In the genomic region with DNA sequence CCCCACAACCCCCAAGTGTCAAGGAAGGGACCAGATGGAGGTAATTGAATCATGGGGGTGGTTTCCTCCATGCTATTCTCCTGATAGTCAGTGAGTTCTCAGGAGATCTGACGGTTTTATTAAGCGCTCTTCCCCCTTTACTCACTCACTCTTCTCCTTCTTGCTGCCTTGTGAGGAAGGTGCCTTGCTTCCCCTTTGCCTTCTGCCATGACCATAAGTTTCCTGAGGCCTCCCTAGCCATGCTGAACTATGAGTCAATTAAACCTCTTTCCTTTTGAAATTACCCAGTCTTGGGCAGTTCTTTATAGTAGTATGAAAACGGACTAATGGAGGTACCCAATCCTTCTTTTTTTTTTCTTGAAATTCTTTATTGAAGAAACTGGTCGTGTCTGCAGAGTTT, we compare ENCODE assay signal across 14 cellular contexts. TPM values are rescaled to one million over a fixed set of nuclear protein-coding genes. Genes with fewer than 3 reads are reported as not detected.
DNase-seq lines count a peak whose midpoint lies in the region; ATAC-seq, FAIRE-seq and TF ChIP-seq lines count a peak whose summit lies in the region.
"Had no signal": no experiment of that assay in that cellular context is flagged by ENCODE, and none has a peak within 500 bp of the region (broad histone marks: within the 10 kb centered on the region; RNA-seq: fewer than 3 reads in every experiment).

No MANE protein-coding gene starts in this region.

- TF ChIP-seq EP300 in K562 (IDR thresholded peaks at IDR 0.05; ENCODE audit: low read length) (no peak), stomach (IDR thresholded peaks at IDR 0.05) (no peak)

- intact Hi-C loops in K562 (cut with micrococcal nuclease) = loop anchor here (10.0 kb wide), 1 partner anchor 189 kb away; no protein-coding TSS in a partner anchor
- intact Hi-C loops in stomach (cut with DNase I; ENCODE audit: low total_unique reads) = no loop called here

- peaks cover 4 to 6% of the 10 kb centered on the region in 2 experiments; a peak in 3 of 5 replicates for H3K4me1 ChIP-seq in K562 (replicated peaks in 1 of 2; ENCODE audit: control insufficient read depth in 2 of 2, insufficient read depth in 2 of 2, low read length in 2 of 2)
- H3K4me1 ChIP-seq in stomach = peaks cover 0 to 46% (median 34%) of the 10 kb centered on the region in 4 donors

- TF ChIP-seq RAD21 in K562 (CRISPR knock-in tag; conservative IDR thresholded peaks at IDR 0.05 in 1 of 2, IDR thresholded peaks at IDR 0.05 in 1 of 2) = no peak

- WGBS in K562 (ENCODE audit: insufficient coverage, low coverage, missing lambda C conversion rate) = 45% methylated on average over 4 of the region's 4 CpGs
- WGBS in stomach, 5 donors = 67 to 87% (median 84%) methylated on average over 4 of the region's 4 CpGs

- H4K20me1 ChIP-seq in K562 (replicated peaks; ENCODE audit: control insufficient read depth, insufficient read depth, low read length) = no peaks in the 10 kb centered on the region

- H3K9me3 ChIP-seq in K562 (replicated peaks; ENCODE audit: control insufficient read depth, insufficient read depth, low read depth, low read length) (no peaks in the 10 kb centered on the region), stomach (no peaks in the 10 kb centered on the region)
- H3K9me3 ChIP-seq: breast epithelium had no signal

- no peak overlapping the region for H3K27ac Mint-ChIP-seq in activated CD8-positive, alpha-beta memory T cell treated with anti-CD3 and anti-CD28 coated beads, Interleukin-2, amount 10 ng/mL, durations not matched to agents 7 days and 5 days
- peak overlapping the region; percentile 3 for H3K27ac Mint-ChIP-seq in progenitor cell of endocrine pancreas
- H3K27ac Mint-ChIP-seq: activated CD8-positive, alpha-beta T cell treated with anti-CD3 and anti-CD28 coated beads for 36 hours; activated naive CD4-positive, alpha-beta T cell treated with anti-CD3 and anti-CD28 coated beads for 36 hours had no signal

- DNase-seq in activated CD8-positive, alpha-beta memory T cell treated with anti-CD3 and anti-CD28 coated beads, Interleukin-2, amount 10 ng/mL, durations not matched to agents 7 days and 5 days = no peak
- DNase-seq in activated CD8-positive, alpha-beta memory T cell treated with anti-CD3 and anti-CD28 coated beads, Interleukin-2, amount 50 U/mL, for 4 hours = no peak
- DNase-seq in NCI-H82 treated with DMSO at 0.1 percent for 48 hours (lab: John Stamatoyannopoulos, UW; ENCODE audit: unreplicated experiment) = peak; percentile 85
- no peak for DNase-seq in K562 (ENCODE audit: extremely low read depth in 1 of 4, low spot score in 3 of 4)
- DNase-seq in progenitor cell of endocrine pancreas (ENCODE audit: low spot score, unreplicated experiment) = no peak
- DNase-seq in foreskin fibroblast = no peak
- no peak for DNase-seq in stomach
- DNase-seq: activated CD8-positive, alpha-beta T cell treated with anti-CD3 and anti-CD28 coated beads for 36 hours; activated naive CD4-positive, alpha-beta T cell treated with anti-CD3 and anti-CD28 coated beads for 36 hours; left colon; NCI-H187 had no signal

- peaks cover 24% of the 10 kb centered on the region for H3K79me2 ChIP-seq in K562 (ENCODE audit: control insufficient read depth, insufficient read depth, low read length)

- no peak overlapping the region for H3K27ac ChIP-seq in K562 (ENCODE audit: extremely low read depth, low read depth, low read length)
- H3K27ac ChIP-seq in stomach = no peak overlapping the region
- H3K27ac ChIP-seq: breast epithelium, hepatocyte had no signal

- H3K36me3 ChIP-seq in K562 (ENCODE audit: control insufficient read depth, insufficient read depth, low read length) = no peaks in the 10 kb centered on the region
- H3K36me3 ChIP-seq in stomach = no peaks in the 10 kb centered on the region
- H3K36me3 ChIP-seq: breast epithelium had no signal

- CTCF ChIA-PET in activated CD8-positive, alpha-beta memory T cell treated with anti-CD3 and anti-CD28 coated beads, Interleukin-2, amount 10 ng/mL, durations not matched to agents 7 days and 5 days (lab: Charles Lee) = no interaction called here
- CTCF ChIA-PET in K562 (lab: Yijun Ruan, JAX; ENCODE audit: low intra/inter-chr PET ratio) = no interaction called here

- BruUV-seq in K562 (replicated peaks; lab: Mats Ljungman, UMichigan) = no TSS peak

- TF ChIP-seq CTCF in K562 (IDR thresholded peaks at IDR 0.05 in 2 of 3, conservative IDR thresholded peaks at IDR 0.05 in 1 of 3; ENCODE audit: insufficient read depth in 2 of 3, low read depth in 1 of 3, low read length in 3 of 3) (no peak), progenitor cell of endocrine pancreas (IDR thresholded peaks at IDR 0.05; ENCODE audit: unreplicated experiment) (no peak), foreskin fibroblast (IDR thresholded peaks at IDR 0.05; ENCODE audit: low read depth, low read length) (no peak), stomach (IDR thresholded peaks at IDR 0.05) (no peak)

- no peak for FAIRE-seq in K562 (lab: Jason Lieb, UNC)

- peak overlapping the region; percentile 2 for H3K4me3 Mint-ChIP-seq in activated CD8-positive, alpha-beta memory T cell treated with anti-CD3 and anti-CD28 coated beads, Interleukin-2, amount 10 ng/mL, durations not matched to agents 7 days and 5 days
- H3K4me3 Mint-ChIP-seq in progenitor cell of endocrine pancreas (ENCODE audit: low read depth) = peak overlapping the region; percentile 27
- H3K4me3 Mint-ChIP-seq: activated CD8-positive, alpha-beta T cell treated with anti-CD3 and anti-CD28 coated beads for 36 hours; activated naive CD4-positive, alpha-beta T cell treated with anti-CD3 and anti-CD28 coated beads for 36 hours had no signal

- H3K27me3 ChIP-seq in K562 (ENCODE audit: control insufficient read depth in 2 of 2, insufficient read depth in 2 of 2, low read length in 2 of 2) (no peaks in the 10 kb centered on the region), stomach (no peaks in the 10 kb centered on the region)
- H3K27me3 ChIP-seq: breast epithelium, hepatocyte had no signal

- no peak overlapping the region for H3K4me2 ChIP-seq in K562 (ENCODE audit: insufficient read depth, low read length)
- H3K4me2 ChIP-seq: hepatocyte had no signal

- H3K36me3 Mint-ChIP-seq in activated CD8-positive, alpha-beta memory T cell treated with anti-CD3 and anti-CD28 coated beads, Interleukin-2, amount 10 ng/mL, durations not matched to agents 7 days and 5 days = no peaks in the 10 kb centered on the region
- H3K36me3 Mint-ChIP-seq in progenitor cell of endocrine pancreas (ENCODE audit: insufficient read depth) = no peaks in the 10 kb centered on the region

- in situ Hi-C loops in K562 (cut with MboI) = no loop called here

- peak overlapping the region; percentile 41; the same call in 1 of the 2 replicates for H2AFZ ChIP-seq in K562 (ENCODE audit: low read depth, low read length)
- H2AFZ ChIP-seq: hepatocyte had no signal

- H3K4me3 ChIP-seq in K562 (no peak overlapping the region), foreskin fibroblast (ENCODE audit: low read depth in 1 of 2, low read length in 2 of 2) (no peak overlapping the region), stomach (no peak overlapping the region)
- H3K4me3 ChIP-seq: breast epithelium, hepatocyte had no signal

- no peak overlapping the region for H3K9ac ChIP-seq in K562 (ENCODE audit: insufficient read depth in 1 of 2, low read depth in 2 of 2, low read length in 2 of 2)

- H3K27me3 Mint-ChIP-seq in activated CD8-positive, alpha-beta memory T cell treated with anti-CD3 and anti-CD28 coated beads, Interleukin-2, amount 10 ng/mL, durations not matched to agents 7 days and 5 days = no peaks in the 10 kb centered on the region
- no peaks in the 10 kb centered on the region for H3K27me3 Mint-ChIP-seq in progenitor cell of endocrine pancreas
- H3K27me3 Mint-ChIP-seq: activated CD8-positive, alpha-beta T cell treated with anti-CD3 and anti-CD28 coated beads for 36 hours had no signal

- POLR2A ChIA-PET in K562 (lab: Yijun Ruan, JAX) = no interaction called here

- no peak for TF ChIP-seq POLR2A in K562 (conservative IDR thresholded peaks at IDR 0.05)
- TF ChIP-seq POLR2A in stomach (IDR thresholded peaks at IDR 0.05) = no peak

- no peak for ATAC-seq in activated CD8-positive, alpha-beta memory T cell treated with anti-CD3 and anti-CD28 coated beads, Interleukin-2, amount 10 ng/mL, durations not matched to agents 7 days and 5 days
- ATAC-seq in K562 = no peak
- no peak for ATAC-seq in GM21723 (IDR thresholded peaks at IDR 0.05; ENCODE audit: unreplicated experiment)
- ATAC-seq: activated CD8-positive, alpha-beta T cell treated with anti-CD3 and anti-CD28 coated beads for 36 hours; left colon had no signal

- H3K4me1 Mint-ChIP-seq in activated CD8-positive, alpha-beta memory T cell treated with anti-CD3 and anti-CD28 coated beads, Interleukin-2, amount 10 ng/mL, durations not matched to agents 7 days and 5 days = peaks cover 12% of the 10 kb centered on the region
- H3K4me1 Mint-ChIP-seq in progenitor cell of endocrine pancreas (ENCODE audit: low read depth) = peaks cover 14% of the 10 kb centered on the region

- H3K9me3 Mint-ChIP-seq in activated CD8-positive, alpha-beta memory T cell treated with anti-CD3 and anti-CD28 coated beads, Interleukin-2, amount 10 ng/mL, durations not matched to agents 7 days and 5 days (ENCODE audit: low read depth) = no peaks in the 10 kb centered on the region
- H3K9me3 Mint-ChIP-seq in progenitor cell of endocrine pancreas (ENCODE audit: low read depth) = no peaks in the 10 kb centered on the region
- H3K9me3 Mint-ChIP-seq: activated CD8-positive, alpha-beta T cell treated with anti-CD3 and anti-CD28 coated beads for 36 hours; activated naive CD4-positive, alpha-beta T cell treated with anti-CD3 and anti-CD28 coated beads for 36 hours had no signal

- no peaks in the 10 kb centered on the region for H3K9me1 ChIP-seq in K562 (ENCODE audit: control insufficient read depth, insufficient read depth, low read length)

RNA-seq across cellular contexts. Expression of gene CEP120, which starts 2.2 kb away (rescaled TPM):
- total RNA-seq in activated CD8-positive, alpha-beta memory T cell treated with anti-CD3 and anti-CD28 coated beads, Interleukin-2, amount 10 ng/mL, durations not matched to agents 7 days and 5 days = 10 to 100 TPM; 29.4 to 32.1 TPM
- total RNA-seq in K562 (2011; cell fraction: chromatin; rRNA removed; ENCODE audit: low replicate concordance) = 90.2 and 99.8 TPM in 2 replicates
- total RNA-seq in K562 (2011; cell fraction: nucleolus; rRNA removed) = 24.0 and 29.1 TPM in 2 replicates
- total RNA-seq in K562 (2011; cell fraction: nucleoplasm; rRNA removed) = 14.7 and 29.8 TPM in 2 replicates
- total RNA-seq in K562 (2014; rRNA removed) = 12.4 and 13.6 TPM in 2 replicates
- 21.0 and 22.1 TPM in 2 replicates for total RNA-seq in K562 (2014; rRNA removed; fragmentation: Illumina TruSeq; extraction: Trizol)
- total RNA-seq in K562 (2015; rRNA removed; fragmentation: Illumina TruSeq; extraction: Trizol) = 18.1 and 19.0 TPM in 2 replicates
- 18.9 and 20.5 TPM in 2 replicates for total RNA-seq in K562 (2021)
- polyA plus RNA-seq in K562 (2011; rRNA removed) = 24.9 and 26.1 TPM in 2 replicates
- polyA plus RNA-seq in K562 (2011; cell fraction: cytosol; rRNA removed) = 8.4 and 14.0 TPM in 2 replicates
- 30.7 and 32.9 TPM in 2 replicates for polyA plus RNA-seq in K562 (2011; cell fraction: nucleus; rRNA removed)
- polyA plus RNA-seq in K562 (2012) = 6.1 and 11.1 TPM in 2 replicates
- polyA plus RNA-seq in K562 (2014; fragmentation: Illumina TruSeq; extraction: Trizol) = 12.9 and 14.4 TPM in 2 replicates
- polyA plus RNA-seq in K562 (2014; fragmentation: Nextera tagmentation; extraction: Ambion mirVana) = 1 to 10 TPM; 3.3 to 3.9 TPM
- polyA plus RNA-seq in K562 (2014; rRNA removed) = 9.1 and 10.1 TPM in 2 replicates
- 61.2 and 64.1 TPM in 2 replicates for polyA minus RNA-seq in K562 (2011; rRNA and poly(A)+ RNA removed)
- 9.6 and 11.6 TPM in 2 replicates for polyA minus RNA-seq in K562 (2011; cell fraction: cytosol; rRNA and poly(A)+ RNA removed)
- polyA minus RNA-seq in K562 (2011; cell fraction: nucleus; rRNA and poly(A)+ RNA removed) = 28.1 and 44.1 TPM in 2 replicates
- total RNA-seq in progenitor cell of endocrine pancreas = 21.8 and 23.4 TPM in 2 replicates
- 10 to 100 TPM in 3 of 5 donors, 1 to 10 TPM in 2; 3.5 to 27.5 (median 12.5) TPM for total RNA-seq in stomach
- polyA plus RNA-seq in stomach = 1 to 10 TPM; 3.7 to 5.8 (median 4.0) TPM
